Comparison of ENCODE assay signal across 10 cellular contexts in the genomic region with DNA sequence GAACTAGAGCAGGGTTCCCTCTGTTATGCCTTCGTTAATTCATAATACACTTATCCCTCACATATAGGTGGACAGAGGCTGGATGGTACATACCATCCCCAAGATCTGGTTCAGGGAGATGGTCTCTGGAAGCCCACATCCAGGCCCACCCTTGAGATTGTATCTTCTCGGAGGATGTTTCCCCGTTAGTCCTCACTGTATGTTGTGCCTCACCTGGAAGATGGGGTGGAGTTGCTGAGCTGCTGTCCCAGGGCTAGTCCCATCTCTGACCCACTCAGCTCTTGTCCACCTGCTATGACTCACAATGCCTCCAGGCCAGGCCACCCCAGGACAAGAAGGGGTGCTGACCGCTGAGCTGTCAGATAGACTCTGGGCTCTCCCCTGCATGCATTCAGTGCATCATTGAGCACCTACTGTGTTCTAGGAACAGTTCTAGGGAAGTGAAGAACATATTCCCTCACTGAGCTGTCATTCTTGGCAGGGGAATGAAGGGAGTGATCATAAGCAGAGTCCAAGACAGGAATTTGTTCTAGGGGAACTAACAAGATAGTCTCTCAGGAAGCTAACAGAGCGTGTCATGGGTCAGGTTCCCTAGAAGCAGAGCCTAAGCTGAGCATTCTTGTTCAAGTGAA. TPM values are rescaled to one million over a fixed set of nuclear protein-coding genes. Genes with fewer than 3 reads are reported as not detected.
DNase-seq lines count a peak whose midpoint lies in the region; ATAC-seq, FAIRE-seq and TF ChIP-seq lines count a peak whose summit lies in the region.
"Had no signal": no experiment of that assay in that cellular context is flagged by ENCODE, and none has a peak within 500 bp of the region (broad histone marks: within the 10 kb centered on the region; RNA-seq: fewer than 3 reads in every experiment).

A gene (minus strand): TSS at position 255 of the 632 bp plus-strand sequence. CDS start 116 bp downstream, at position 139.

- no peaks in the 10 kb centered on the region for H3K9me3 Mint-ChIP-seq in CD8-positive, alpha-beta memory T cell
- H3K9me3 Mint-ChIP-seq in nephron: no peaks in the 10 kb centered on the region

- intact Hi-C loops in GM12878 (cut with micrococcal nuclease; ENCODE audit: unreplicated experiment): no loop called here

- no peaks in the 10 kb centered on the region for H3K36me3 ChIP-seq in CD8-positive, alpha-beta memory T cell (ENCODE audit: insufficient read depth, low read length)
- no peaks in the 10 kb centered on the region for H3K36me3 ChIP-seq in GM12878 (ENCODE audit: control insufficient read depth in 2 of 2, insufficient read depth in 2 of 2, low read length in 1 of 2)
- H3K36me3 ChIP-seq: adrenal gland had no signal

- H3K4me1 Mint-ChIP-seq in CD8-positive, alpha-beta memory T cell: peaks cover 25 to 43% (median 30%) of the 10 kb centered on the region in 3 donors
- peaks cover 29% of the 10 kb centered on the region for H3K4me1 Mint-ChIP-seq in nephron

- SMC1A ChIA-PET in GM12878 (lab: Charles Lee; ENCODE audit: uncharacterized antibody, unreplicated experiment): interaction anchor here (0.6 to 3.3 kb wide), 3 partner anchors 15 to 50 kb away, joined by 3 to 15 read pairs (median 12); a partner anchor contains a TSS

- TF ChIP-seq RAD21 in GM12878 (IDR thresholded peaks at IDR 0.05; ENCODE audit: insufficient read depth, low read depth, low read length): no peak

- H4K20me1 ChIP-seq in GM12878 (ENCODE audit: control insufficient read depth, insufficient read depth): no peaks in the 10 kb centered on the region

- peaks cover 32% of the 10 kb centered on the region for H3K79me2 ChIP-seq in GM12878 (ENCODE audit: control insufficient read depth, insufficient read depth, low read length)

- H3K27me3 Mint-ChIP-seq in CD8-positive, alpha-beta memory T cell: no peaks in the 10 kb centered on the region
- H3K27me3 Mint-ChIP-seq in nephron (ENCODE audit: low read depth): peaks cover 3% of the 10 kb centered on the region

- H3K27me3 ChIP-seq in CD8-positive, alpha-beta memory T cell (ENCODE audit: insufficient read depth, low read length, poor library complexity, severe bottlenecking): no peaks in the 10 kb centered on the region
- no peaks in the 10 kb centered on the region for H3K27me3 ChIP-seq in GM12878 (replicated peaks in 1 of 2; ENCODE audit: control insufficient read depth in 2 of 2, insufficient read depth in 2 of 2, low read length in 1 of 2)
- H3K27me3 ChIP-seq: adrenal gland had no signal

- no peak within 1 kb of the TSS for H2AFZ ChIP-seq in GM12878 (ENCODE audit: control insufficient read depth, low read depth, low read length)

- TF ChIP-seq POLR2A in GM12878 (IDR thresholded peaks at IDR 0.05; ENCODE audit: low read depth, low read length): no peak

- no TSS peak for BruUV-seq in GM12878 (replicated peaks; lab: Mats Ljungman, UMichigan)

- ATAC-seq in GM12878 (no peak), GM21423 (IDR thresholded peaks at IDR 0.05; ENCODE audit: unreplicated experiment) (no peak)

- peak within 1 kb of the TSS; percentile 47 for H3K4me2 ChIP-seq in GM12878 (ENCODE audit: control insufficient read depth, insufficient read depth)

- H3K9me3 ChIP-seq in CD8-positive, alpha-beta memory T cell (ENCODE audit: low read length): no peaks in the 10 kb centered on the region
- no peaks in the 10 kb centered on the region for H3K9me3 ChIP-seq in GM12878 (replicated peaks; ENCODE audit: control insufficient read depth, insufficient read depth, low read length)
- H3K9me3 ChIP-seq: adrenal gland had no signal

- no peak within 1 kb of the TSS for H3K27ac ChIP-seq in CD8-positive, alpha-beta memory T cell (ENCODE audit: low read depth, low read length)
- no peak within 1 kb of the TSS for H3K27ac ChIP-seq in GM12878 (ENCODE audit: control insufficient read depth, insufficient read depth)

- in situ Hi-C loops in GM12878 (cut with MboI): no loop called here

- RAD21 ChIA-PET in GM12878 (lab: Charles Lee; ENCODE audit: unreplicated experiment): interaction anchor here (0.7 kb wide), 1 partner anchor 733 kb away, joined by 3 read pairs; no protein-coding TSS in a partner anchor

- POLR2A ChIA-PET in CD8-positive, alpha-beta memory T cell (lab: Charles Lee): interaction anchor here (0.6 to 1.1 kb wide), 3 partner anchors 10 to 80 kb away, joined by 3 to 4 read pairs (median 3); no protein-coding TSS in a partner anchor
- POLR2A ChIA-PET in GM12878 (lab: Charles Lee): interaction anchor here (1.1 to 2.3 kb wide), 4 partner anchors 13 to 58 kb away, joined by 3 to 9 read pairs (median 6); a partner anchor contains a TSS

- FAIRE-seq in GM12878 (lab: Jason Lieb, UNC): no peak

- H3K4me3 ChIP-seq in CD8-positive, alpha-beta memory T cell (ENCODE audit: low read length): no peak within 1 kb of the TSS
- peak within 1 kb of the TSS; percentile 95 for H3K4me3 ChIP-seq in Jurkat, Clone E6-1 (ENCODE audit: low read length)
- no peak within 1 kb of the TSS; the same call in 1 of the 2 replicates for H3K4me3 ChIP-seq in GM12878

- DNase-seq in CD8-positive, alpha-beta memory T cell: no peak
- no peak for DNase-seq in Jurkat, Clone E6-1 (ENCODE audit: low read depth, low spot score)
- DNase-seq in GM12878 (ENCODE audit: low read depth, low spot score) (no peak), germinal center (ENCODE audit: low spot score) (no peak), NOMO-1 treated with DMSO at 0.1 percent for 48 hours (lab: John Stamatoyannopoulos, UW; ENCODE audit: unreplicated experiment) (no peak)
- DNase-seq: adrenal gland, NCI-H1694 treated with DMSO at 0.1 percent for 48 hours had no signal

- CTCF ChIA-PET in CD8-positive, alpha-beta memory T cell (lab: Charles Lee): interaction anchor here (1.5 to 2.8 kb wide), 2 partner anchors 14 to 82 kb away, joined by 4 to 10 read pairs; no protein-coding TSS in a partner anchor
- CTCF ChIA-PET in GM12878 (lab: Yijun Ruan, JAX): interaction anchor here (0.8 to 4.8 kb wide), 4 partner anchors 8 to 19 kb away, joined by 3 to 24 read pairs (median 10); no protein-coding TSS in a partner anchor

- H3K27ac Mint-ChIP-seq in CD8-positive, alpha-beta memory T cell: peak within 1 kb of the TSS in 7 of 8 donors; percentile 29 to 95 (median 87)
- peak within 1 kb of the TSS; percentile 72 to 86 (median 75) for H3K27ac Mint-ChIP-seq in nephron

- TF ChIP-seq EP300 in GM12878 (IDR thresholded peaks at IDR 0.05; ENCODE audit: borderline replicate concordance in 1 of 2, control insufficient read depth in 1 of 2, low read depth in 2 of 2, low read length in 2 of 2): no peak

- peaks cover 14% of the 10 kb centered on the region for H3K4me1 ChIP-seq in CD8-positive, alpha-beta memory T cell (ENCODE audit: insufficient read depth, low read length)
- peaks cover 11% of the 10 kb centered on the region for H3K4me1 ChIP-seq in GM12878 (ENCODE audit: control insufficient read depth, insufficient read depth, low read length)

- no peak within 1 kb of the TSS for H3K9ac ChIP-seq in GM12878 (ENCODE audit: control insufficient read depth, insufficient read depth, low read length)

- no peak for TF ChIP-seq CTCF in GM12878 (IDR thresholded peaks at IDR 0.05 in 2 of 3, conservative IDR thresholded peaks at IDR 0.05 in 1 of 3; ENCODE audit: control insufficient read depth in 2 of 3, extremely low read depth in 1 of 3, insufficient read depth in 1 of 3, low read depth in 3 of 3, low read length in 3 of 3)
- TF ChIP-seq CTCF in nephron (IDR thresholded peaks at IDR 0.05; ENCODE audit: unreplicated experiment in 3 of 3): no peak

- peaks cover 0 to 12% (median 0%) of the 10 kb centered on the region in 3 donors for H3K36me3 Mint-ChIP-seq in CD8-positive, alpha-beta memory T cell
- peaks cover 4% of the 10 kb centered on the region for H3K36me3 Mint-ChIP-seq in nephron (ENCODE audit: low read depth)

- 100% methylated on average over 5 of the region's 5 CpGs for WGBS in GM12878 (ENCODE audit: insufficient coverage, insufficient replicate concordance, low lambda C conversion rate, missing lambda C conversion rate)

- peak within 1 kb of the TSS; percentile 57 to 83 (median 68) for H3K4me3 Mint-ChIP-seq in CD8-positive, alpha-beta memory T cell
- H3K4me3 Mint-ChIP-seq in nephron: peak within 1 kb of the TSS; percentile 67 to 79 (median 75)

TF ChIP-seq in GM12878, 131 proteins besides CTCF, POLR2A, EP300 and RAD21 (continues in another document):
- TF ChIP-seq PAX5 (IDR thresholded peaks at IDR 0.05; ENCODE audit: borderline replicate concordance, low read depth, low read length) (no peak), CHD4 (IDR thresholded peaks at IDR 0.05) (no peak)
- TF ChIP-seq, protein P1, sequence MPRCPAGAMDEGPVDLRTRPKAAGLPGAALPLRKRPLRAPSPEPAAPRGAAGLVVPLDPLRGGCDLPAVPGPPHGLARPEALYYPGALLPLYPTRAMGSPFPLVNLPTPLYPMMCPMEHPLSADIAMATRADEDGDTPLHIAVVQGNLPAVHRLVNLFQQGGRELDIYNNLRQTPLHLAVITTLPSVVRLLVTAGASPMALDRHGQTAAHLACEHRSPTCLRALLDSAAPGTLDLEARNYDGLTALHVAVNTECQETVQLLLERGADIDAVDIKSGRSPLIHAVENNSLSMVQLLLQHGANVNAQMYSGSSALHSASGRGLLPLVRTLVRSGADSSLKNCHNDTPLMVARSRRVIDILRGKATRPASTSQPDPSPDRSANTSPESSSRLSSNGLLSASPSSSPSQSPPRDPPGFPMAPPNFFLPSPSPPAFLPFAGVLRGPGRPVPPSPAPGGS (IDR thresholded peaks at IDR 0.05; ENCODE audit: borderline replicate concordance, insufficient read depth, low read depth, low read length, poor library complexity, severe bottlenecking): no peak

RNA-seq across cellular contexts. Expression of the gene that starts here (rescaled TPM):
- under 1 TPM; 0.57 to 0.91 TPM for total RNA-seq in CD8-positive, alpha-beta memory T cell
- polyA plus RNA-seq in CD8-positive, alpha-beta memory T cell: not detected
- polyA plus RNA-seq in Jurkat, Clone E6-1 (2012; ENCODE audit: insufficient read depth, insufficient read length): not detected
- 2.6 and 2.7 TPM in 2 replicates for total RNA-seq in GM12878 (2013; cell fraction: nucleolus; rRNA removed)
- 0.56 and 0.93 TPM in 2 replicates for total RNA-seq in GM12878 (2014; rRNA removed)
- not detected in 2 replicates for total RNA-seq in GM12878 (2014; rRNA removed; fragmentation: Illumina TruSeq; extraction: Trizol)
- not detected in 2 replicates for total RNA-seq in GM12878 (2021)
- not detected for polyA plus RNA-seq in GM12878 (2011; ENCODE audit: low read depth)
- 0.10 TPM in 1 of 2 replicates, not detected in the other for polyA plus RNA-seq in GM12878 (2011; rRNA removed)
- polyA plus RNA-seq in GM12878 (2011; cell fraction: cytosol; rRNA removed): 0.07 and 0.23 TPM in 2 replicates
- 0.32 and 1.3 TPM in 2 replicates for polyA plus RNA-seq in GM12878 (2011; cell fraction: nucleus; rRNA removed)
- polyA plus RNA-seq in GM12878 (2012): 0.69 and 0.93 TPM in 2 replicates
- polyA plus RNA-seq in GM12878 (2014; fragmentation: Illumina TruSeq; extraction: Trizol): not detected in 2 replicates
- polyA plus RNA-seq in GM12878 (2014; fragmentation: Nextera tagmentation; extraction: Ambion mirVana): not detected
- polyA plus RNA-seq in GM12878 (2014; rRNA removed): 0.18 and 0.25 TPM in 2 replicates
- polyA plus RNA-seq in GM12878 (2016; fragmentation: Nextera tagmentation; extraction: Ambion mirVana): 1 to 10 TPM in 1 of 2 experiments, under 1 TPM in 1; 0.47 to 1.2 TPM
- 0.41 TPM in 1 of 2 replicates, not detected in the other for polyA minus RNA-seq in GM12878 (2011; rRNA and poly(A)+ RNA removed)
- polyA minus RNA-seq in GM12878 (2011; cell fraction: cytosol; rRNA and poly(A)+ RNA removed): not detected in 2 replicates
- polyA minus RNA-seq in GM12878 (2011; cell fraction: nucleus; rRNA and poly(A)+ RNA removed): 2.7 and 3.0 TPM in 2 replicates
- total RNA-seq: adrenal gland, HT1080 had no signal
